Comparison of ENCODE assay signal across 1 cellular context in the genomic region with DNA sequence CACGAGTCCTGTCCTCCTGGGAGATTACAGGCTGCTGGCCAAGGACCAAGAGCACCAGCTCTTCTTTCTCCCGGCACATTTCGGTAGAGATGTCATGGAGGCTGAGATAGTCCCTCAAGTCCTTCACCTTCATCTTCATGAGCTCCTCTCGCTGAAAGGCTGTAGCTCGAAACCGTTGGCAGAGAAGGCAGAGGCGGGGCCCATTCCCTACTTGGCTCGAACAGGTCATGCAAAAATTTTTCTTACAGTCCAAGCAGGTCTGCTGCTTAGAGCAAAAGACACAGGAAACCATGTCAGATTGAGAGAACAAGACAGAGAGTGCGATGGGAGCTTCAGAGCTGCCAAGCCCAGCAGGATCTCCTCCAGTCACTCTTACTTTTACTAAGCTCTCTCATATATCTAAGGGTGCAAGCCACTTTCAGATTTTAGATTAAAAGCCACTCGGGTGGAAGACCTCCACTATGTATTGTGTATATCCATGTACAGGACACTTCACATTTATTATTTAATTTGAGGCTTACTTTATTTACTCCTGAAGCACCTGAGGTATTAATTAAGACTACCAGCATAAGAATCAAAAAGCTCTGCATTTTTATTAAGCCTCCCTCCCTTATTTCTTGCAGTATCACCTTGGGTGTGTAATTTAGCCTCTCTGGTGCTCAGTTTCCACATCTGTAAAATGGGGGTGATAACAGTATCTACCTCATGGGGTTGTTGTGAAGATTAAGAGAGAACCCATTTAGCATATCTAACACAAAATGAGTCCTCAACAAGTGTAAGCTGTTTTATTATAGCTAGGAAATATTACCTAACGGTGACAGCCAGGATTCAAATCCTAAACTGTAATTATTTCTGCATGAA.
TF ChIP-seq lines count a peak whose summit lies in the region.

No MANE protein-coding gene starts in this region.

TF ChIP-seq in K562, 482 proteins besides CTCF, POLR2A, EP300 and RAD21:
- TF ChIP-seq TEAD1 (CRISPR knock-in tag; IDR thresholded peaks at IDR 0.05), result no peak
- peak; percentile 23; the same call in 1 of the 2 replicates for TF ChIP-seq BCOR (IDR thresholded peaks at IDR 0.05)
- peak; percentile 82 for TF ChIP-seq RBM25 (IDR thresholded peaks at IDR 0.05; ENCODE audit: low read depth, low read length, severe bottlenecking)
